In genomic region chr3:15460891-15461524, GRCh38 we compare ENCODE assay signal across 17 cellular contexts. TPM values are rescaled to one million over a fixed set of nuclear protein-coding genes. Genes with fewer than 3 reads are reported as not detected.
DNase-seq lines count a peak whose midpoint lies in the region; ATAC-seq and TF ChIP-seq lines count a peak whose summit lies in the region.
"Had no signal": no experiment of that assay in that cellular context is flagged by ENCODE, and none has a peak within 500 bp of the region (broad histone marks: within the 10 kb centered on the region; RNA-seq: fewer than 3 reads in every experiment).

No MANE protein-coding gene starts in this region.

- POLR2A ChIA-PET in activated CD4-positive, alpha-beta memory T cell treated with anti-CD3 and anti-CD28 coated beads, Interleukin-2, amount 10 ng/mL, durations not matched to agents 7 days and 5 days (lab: Charles Lee) = interaction anchor here (0.6 to 1.2 kb wide), 2 partner anchors 75 to 255 kb away, joined by 3 to 4 read pairs; partner anchors contain the start of gene CAPN7

- no peak overlapping the region for H3K4me3 Mint-ChIP-seq in activated CD4-positive, alpha-beta memory T cell treated with anti-CD3 and anti-CD28 coated beads, Interleukin-2, amount 10 ng/mL, durations not matched to agents 7 days and 5 days
- H3K4me3 Mint-ChIP-seq: H9 had no signal

- no peaks in the 10 kb centered on the region for H4K20me1 ChIP-seq in BLaER1

- CTCF ChIA-PET in activated CD4-positive, alpha-beta memory T cell treated with anti-CD3 and anti-CD28 coated beads, Interleukin-2, amount 10 ng/mL, durations not matched to agents 7 days and 5 days (lab: Charles Lee) = interaction anchor here (1.0 kb wide), 1 partner anchor 8 kb away, joined by 3 read pairs; no protein-coding TSS in a partner anchor

- peaks cover 29% of the 10 kb centered on the region for H3K4me1 Mint-ChIP-seq in activated CD4-positive, alpha-beta memory T cell treated with anti-CD3 and anti-CD28 coated beads, Interleukin-2, amount 10 ng/mL, durations not matched to agents 7 days and 5 days
- H3K4me1 Mint-ChIP-seq: H9 had no signal

- H3K36me3 ChIP-seq in BLaER1 = peaks cover 7% of the 10 kb centered on the region; the same call in 1 of the 2 replicates
- H3K36me3 ChIP-seq in sigmoid colon = peaks cover 0 to 1% (median 0%) of the 10 kb centered on the region in 4 donors
- H3K36me3 ChIP-seq: brain microvascular endothelial cell, SJSA1 had no signal

- intact Hi-C loops in sigmoid colon (cut with DNase I) = no loop called here

- peak overlapping the region; percentile 34 for H3K27ac Mint-ChIP-seq in activated CD4-positive, alpha-beta memory T cell treated with anti-CD3 and anti-CD28 coated beads, Interleukin-2, amount 10 ng/mL, durations not matched to agents 7 days and 5 days
- H3K27ac Mint-ChIP-seq: H9 had no signal

- in situ Hi-C loops in G401 (cut with HindIII; ENCODE audit: low sequenced_read_pairs) = no loop called here

- H3K4me1 ChIP-seq in BLaER1 (peaks cover 54% of the 10 kb centered on the region), sigmoid colon (no peaks in the 10 kb centered on the region)
- H3K4me1 ChIP-seq: SJSA1 had no signal

- DNase-seq in G401 (ENCODE audit: low spot score) = peak; percentile 74
- peak; percentile 56 for DNase-seq in NB4 (ENCODE audit: low read depth)
- peak; percentile 52 for DNase-seq in activated CD4-positive, alpha-beta memory T cell treated with anti-CD3 and anti-CD28 coated beads, Interleukin-2, amount 10 ng/mL, durations not matched to agents 7 days and 5 days
- DNase-seq in sigmoid colon = no peak
- no peak for DNase-seq in stimulated activated CD4-positive, alpha-beta T cell treated with anti-CD3 and anti-CD28 coated beads, Interleukin-1b, Interleukin-23, amount 100 ng/mL, for 48 hours
- DNase-seq: activated gamma-delta T cell treated with Interleukin-2 at 50 U/mL for 16 hours; brain microvascular endothelial cell; effector memory CD4-positive, alpha-beta T cell; foreskin fibroblast; H9; NCI-H187 had no signal

- ATAC-seq in HG03520 (IDR thresholded peaks at IDR 0.05; ENCODE audit: unreplicated experiment) (no peak), HG03196 (IDR thresholded peaks at IDR 0.05; ENCODE audit: unreplicated experiment) (no peak)
- ATAC-seq: activated CD4-positive, CD25-positive, alpha-beta regulatory T cell treated with anti-CD3 and anti-CD28 coated beads, Interleukin-2, amount 50 U/mL, for 24 hours had no signal

- no peaks in the 10 kb centered on the region for H3K9me3 Mint-ChIP-seq in activated CD4-positive, alpha-beta memory T cell treated with anti-CD3 and anti-CD28 coated beads, Interleukin-2, amount 10 ng/mL, durations not matched to agents 7 days and 5 days
- H3K9me3 Mint-ChIP-seq: H9 had no signal

- peak overlapping the region; percentile 26; the same call in 1 of the 2 replicates for H3K4me3 ChIP-seq in BLaER1
- H3K4me3 ChIP-seq in NB4 (ENCODE audit: low read depth, low read length) = no peak overlapping the region
- H3K4me3 ChIP-seq in sigmoid colon = no peak overlapping the region
- H3K4me3 ChIP-seq: lung, SJSA1 had no signal

- peaks cover 2% of the 10 kb centered on the region for H3K36me3 Mint-ChIP-seq in activated CD4-positive, alpha-beta memory T cell treated with anti-CD3 and anti-CD28 coated beads, Interleukin-2, amount 10 ng/mL, durations not matched to agents 7 days and 5 days (ENCODE audit: low read depth)

- TF ChIP-seq CTCF in NB4 (IDR thresholded peaks at IDR 0.05; ENCODE audit: low read depth, low read length) (no peak), sigmoid colon (IDR thresholded peaks at IDR 0.05) (no peak)

- H3K9me3 ChIP-seq in BLaER1 (peaks cover 5% of the 10 kb centered on the region; the same call in 1 of the 2 replicates), sigmoid colon (no peaks in the 10 kb centered on the region)
- H3K9me3 ChIP-seq: SJSA1 had no signal

- H3K27ac ChIP-seq in BLaER1 (peak overlapping the region; percentile 70), sigmoid colon (no peak overlapping the region)
- H3K27ac ChIP-seq: brain microvascular endothelial cell, SJSA1 had no signal

- 42 to 57% methylated on average over 4 of the region's 4 CpGs for WGBS in sigmoid colon, 2 donors

- TF ChIP-seq POLR2A in NB4 (IDR thresholded peaks at IDR 0.05; ENCODE audit: extremely low read depth, insufficient read length) (no peak), sigmoid colon (IDR thresholded peaks at IDR 0.05) (no peak)

- H3K27me3 ChIP-seq in BLaER1 (no peaks in the 10 kb centered on the region), sigmoid colon (no peaks in the 10 kb centered on the region)
- H3K27me3 ChIP-seq: brain microvascular endothelial cell, SJSA1 had no signal

- H3K9ac ChIP-seq in BLaER1 = peak overlapping the region; percentile 11; the same call in 1 of the 2 replicates

- H3K27me3 Mint-ChIP-seq in activated CD4-positive, alpha-beta memory T cell treated with anti-CD3 and anti-CD28 coated beads, Interleukin-2, amount 10 ng/mL, durations not matched to agents 7 days and 5 days = no peaks in the 10 kb centered on the region

- TF ChIP-seq EP300 in sigmoid colon (IDR thresholded peaks at IDR 0.05) = no peak

- peak overlapping the region; percentile 81 for H3K4me2 ChIP-seq in BLaER1

RNA-seq across cellular contexts. Expression of gene EAF1, which starts 33.6 kb away (rescaled TPM):
- total RNA-seq in G401 (2014; rRNA removed; shearing (Covaris generic)) = 18.7 and 18.9 TPM in 2 replicates
- total RNA-seq in activated CD4-positive, alpha-beta memory T cell treated with anti-CD3 and anti-CD28 coated beads, Interleukin-2, amount 10 ng/mL, durations not matched to agents 7 days and 5 days = 10 to 100 TPM; 31.0 to 33.0 TPM
- total RNA-seq in sigmoid colon = 10 to 100 TPM; 10.0 to 17.8 (median 14.9) TPM
- polyA plus RNA-seq in sigmoid colon = 10 to 100 TPM in 2 of 3 donors, 1 to 10 TPM in 1; 7.2 to 11.8 (median 10.5) TPM

RNA-seq across cellular contexts. Expression of gene METTL6, which starts 33.7 kb away (rescaled TPM):
- total RNA-seq in G401 (2014; rRNA removed; shearing (Covaris generic)) = 23.3 and 61.3 TPM in 2 replicates
- total RNA-seq in activated CD4-positive, alpha-beta memory T cell treated with anti-CD3 and anti-CD28 coated beads, Interleukin-2, amount 10 ng/mL, durations not matched to agents 7 days and 5 days = 10 to 100 TPM; 16.1 TPM
- total RNA-seq in sigmoid colon = 10 to 100 TPM; 14.3 to 21.9 (median 15.3) TPM
- polyA plus RNA-seq in sigmoid colon = 10 to 100 TPM in 1 of 3 donors, 1 to 10 TPM in 2; 5.4 to 11.7 (median 9.5) TPM

Comparison
In these comparisons a context has a peak if more than half of its experiments do, and no peak if none do; other contexts are left out.
1. DNase-seq: peak in G401 (single experiment), NB4 (single experiment) and activated CD4-positive, alpha-beta memory T cell treated with anti-CD3 and anti-CD28 coated beads, Interleukin-2, amount 10 ng/mL, durations not matched to agents 7 days and 5 days (single experiment); none in sigmoid colon (single experiment) and stimulated activated CD4-positive, alpha-beta T cell treated with anti-CD3 and anti-CD28 coated beads, Interleukin-1b, Interleukin-23, amount 100 ng/mL, for 48 hours (single experiment).